In the genomic region with DNA sequence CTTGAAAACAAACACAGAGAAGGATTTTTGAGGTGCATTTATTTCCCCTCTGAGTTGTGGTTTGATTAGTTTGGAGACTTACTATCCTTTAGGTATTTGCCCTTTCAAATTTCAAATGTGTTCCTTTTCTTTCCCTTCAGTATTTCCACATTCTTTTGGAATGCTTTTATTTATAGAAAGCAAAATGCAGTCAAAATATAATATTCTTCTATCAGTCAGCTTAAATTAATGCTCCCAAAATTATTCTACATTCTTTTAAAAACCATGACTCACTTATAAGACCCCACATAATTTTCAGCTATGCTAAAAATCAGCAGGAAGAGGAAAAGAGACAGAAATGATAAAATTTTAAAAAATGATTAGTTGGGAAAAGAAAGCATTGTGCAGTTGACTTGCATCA, we compare ENCODE assay signal across 17 cellular contexts.
A peak's percentile ranks its signal among the peaks of the same experiment; 100 is the strongest.
DNase-seq lines count a peak whose midpoint lies in the region; ATAC-seq and TF ChIP-seq lines count a peak whose summit lies in the region.
"Had no signal": no experiment of that assay in that cellular context is flagged by ENCODE, and none has a peak within 500 bp of the region (broad histone marks: within the 10 kb centered on the region; RNA-seq: fewer than 3 reads in every experiment).

No MANE protein-coding gene starts in this region.

- 0 out of 2 replicates have a peak, but pooled peaks cover 9% of the 10 kb centered on the region for H3K9me3 ChIP-seq in SK-N-SH

- TF ChIP-seq EP300 in SK-N-SH (IDR thresholded peaks at IDR 0.05; ENCODE audit: borderline replicate concordance in 1 of 2, low read depth in 1 of 2, low read length in 1 of 2): peak in 1 of 2 experiments; percentile 38; a peak in 1 of 4 replicates

- H2AFZ ChIP-seq in SK-N-SH (ENCODE audit: low read depth): peak overlapping the region; percentile 44; the same call in 1 of the 2 replicates
- H2AFZ ChIP-seq: GM23338 had no signal

- 0 out of 2 replicates have a peak overlapping the region, but pooled peaks have one; percentile 8 for H3K27ac Mint-ChIP-seq in HFFc6
- H3K27ac Mint-ChIP-seq in chondrocyte (ENCODE audit: unreplicated experiment): peak overlapping the region; percentile 25
- H3K27ac Mint-ChIP-seq in osteocyte (ENCODE audit: unreplicated experiment): peak overlapping the region; percentile 55
- H3K27ac Mint-ChIP-seq: B cell; CD4-positive, alpha-beta T cell; GM23338 had no signal

- H3K9me3 Mint-ChIP-seq in HFFc6 (peaks cover 15% of the 10 kb centered on the region), chondrocyte (ENCODE audit: low read depth) (peaks cover 14% of the 10 kb centered on the region), osteocyte (ENCODE audit: unreplicated experiment) (peaks cover 9% of the 10 kb centered on the region)

- peaks cover 17% of the 10 kb centered on the region for H3F3A ChIP-seq in SK-N-SH (replicated peaks; ENCODE audit: insufficient read depth)

- 0 out of 4 replicates have a peak, but pooled peaks cover 0 to 6% of the 10 kb centered on the region in 2 experiments for H3K4me1 ChIP-seq in SK-N-SH (ENCODE audit: control insufficient read depth in 1 of 2, insufficient read depth in 2 of 2, low read depth in 1 of 2, low read length in 1 of 2)

- CTCF ChIA-PET in SK-N-SH (lab: Yijun Ruan, JAX): no interaction called here

- intact Hi-C loops in dorsolateral prefrontal cortex (cut with DNase I): no loop called here

- no peak overlapping the region for H3K9ac ChIP-seq in SK-N-SH

- POLR2A ChIA-PET in SK-N-SH (lab: Yijun Ruan, JAX): no interaction called here

- peaks cover 28% of the 10 kb centered on the region for H3K4me1 Mint-ChIP-seq in HFFc6 (ENCODE audit: low read depth)
- peaks cover 16% of the 10 kb centered on the region for H3K4me1 Mint-ChIP-seq in chondrocyte (ENCODE audit: low read depth)
- H3K4me1 Mint-ChIP-seq in osteocyte (ENCODE audit: unreplicated experiment): peaks cover 22% of the 10 kb centered on the region
- H3K4me1 Mint-ChIP-seq: B cell, GM23338 had no signal

- H4K20me1 ChIP-seq in SK-N-SH (ENCODE audit: insufficient read depth): no peaks in the 10 kb centered on the region

- peaks cover 1% of the 10 kb centered on the region; the same call in 1 of the 2 replicates for H3K27me3 Mint-ChIP-seq in HFFc6 (ENCODE audit: insufficient read depth)
- no peaks in the 10 kb centered on the region for H3K27me3 Mint-ChIP-seq in chondrocyte (ENCODE audit: low read depth)
- H3K27me3 Mint-ChIP-seq in osteocyte (ENCODE audit: unreplicated experiment): no peaks in the 10 kb centered on the region
- H3K27me3 Mint-ChIP-seq: B cell; CD4-positive, alpha-beta T cell had no signal

- DNase-seq in SK-N-SH (no peak), HFFc6 (no peak), chondrocyte (ENCODE audit: low spot score) (no peak), osteocyte (ENCODE audit: extremely low spot score, unreplicated experiment) (no peak), SKM-1 treated with dmso at 0.1 percent for 144 hours (lab: John Stamatoyannopoulos, UW; ENCODE audit: unreplicated experiment) (no peak), dorsolateral prefrontal cortex (no peak), SHP77 (lab: John Stamatoyannopoulos, UW) (no peak)
- DNase-seq: C1 segment of cervical spinal cord; CD4-positive, alpha-beta T cell; DMS79; EL; H7; IMR-90 had no signal

- no peak for TF ChIP-seq CTCF in SK-N-SH (IDR thresholded peaks at IDR 0.05)
- no peak for TF ChIP-seq CTCF in HFFc6 (IDR thresholded peaks at IDR 0.05)
- no peak for TF ChIP-seq CTCF in chondrocyte (IDR thresholded peaks at IDR 0.05)
- TF ChIP-seq CTCF in osteocyte (IDR thresholded peaks at IDR 0.05): no peak
- no peak for TF ChIP-seq CTCF in dorsolateral prefrontal cortex (IDR thresholded peaks at IDR 0.05 in 54 of 56, conservative IDR thresholded peaks at IDR 0.05 in 2 of 56; ENCODE audit: low read depth in 1 of 56, partially characterized antibody in 56 of 56)

- no peak for ATAC-seq in SK-N-SH treated with all-trans-retinoic acid at 6 μM for 48 hours
- ATAC-seq: GM23338 had no signal

- H3K4me3 Mint-ChIP-seq in HFFc6 (no peak overlapping the region), chondrocyte (ENCODE audit: unreplicated experiment) (no peak overlapping the region), osteocyte (ENCODE audit: unreplicated experiment) (no peak overlapping the region)
- H3K4me3 Mint-ChIP-seq: B cell; CD4-positive, alpha-beta T cell; GM23338 had no signal

- H3K36me3 Mint-ChIP-seq in HFFc6 (ENCODE audit: low read depth): peaks cover 25% of the 10 kb centered on the region
- no peaks in the 10 kb centered on the region for H3K36me3 Mint-ChIP-seq in chondrocyte (ENCODE audit: low read depth)
- peaks cover 3% of the 10 kb centered on the region for H3K36me3 Mint-ChIP-seq in osteocyte (ENCODE audit: unreplicated experiment)

- H3K4me3 ChIP-seq in SK-N-SH (ENCODE audit: low read depth in 2 of 2, low read length in 1 of 2) (no peak overlapping the region), dorsolateral prefrontal cortex (no peak overlapping the region)
- H3K4me3 ChIP-seq: GM23338 had no signal

- no peaks in the 10 kb centered on the region for H3K36me3 ChIP-seq in SK-N-SH (replicated peaks in 1 of 2; ENCODE audit: control insufficient read depth in 1 of 2, insufficient read depth in 2 of 2, low read length in 1 of 2)

- no peaks in the 10 kb centered on the region for H3K79me2 ChIP-seq in SK-N-SH (ENCODE audit: insufficient read depth)

- H3K27ac ChIP-seq in SK-N-SH (ENCODE audit: low read depth in 2 of 2, low read length in 1 of 2): peak overlapping the region in 1 of 2 experiments; percentile 57; a peak in 2 of 4 replicates
- H3K27ac ChIP-seq in dorsolateral prefrontal cortex: no peak overlapping the region
- H3K27ac ChIP-seq: 22Rv1 had no signal

- no peaks in the 10 kb centered on the region for H3K27me3 ChIP-seq in SK-N-SH (ENCODE audit: insufficient read depth)
- H3K27me3 ChIP-seq in dorsolateral prefrontal cortex: peaks cover 0 to 7% (median 0%) of the 10 kb centered on the region in 45 donors

- H3K4me2 ChIP-seq in SK-N-SH: no peak overlapping the region
- H3K4me2 ChIP-seq: GM23338 had no signal

- TF ChIP-seq RAD21 in SK-N-SH (IDR thresholded peaks at IDR 0.05; ENCODE audit: low read length): no peak

- H3K9me2 ChIP-seq in SK-N-SH: no peaks in the 10 kb centered on the region

TF ChIP-seq in SK-N-SH, 30 proteins besides CTCF, POLR2A, EP300 and RAD21 (continues in another document):
- TF ChIP-seq, protein P1, sequence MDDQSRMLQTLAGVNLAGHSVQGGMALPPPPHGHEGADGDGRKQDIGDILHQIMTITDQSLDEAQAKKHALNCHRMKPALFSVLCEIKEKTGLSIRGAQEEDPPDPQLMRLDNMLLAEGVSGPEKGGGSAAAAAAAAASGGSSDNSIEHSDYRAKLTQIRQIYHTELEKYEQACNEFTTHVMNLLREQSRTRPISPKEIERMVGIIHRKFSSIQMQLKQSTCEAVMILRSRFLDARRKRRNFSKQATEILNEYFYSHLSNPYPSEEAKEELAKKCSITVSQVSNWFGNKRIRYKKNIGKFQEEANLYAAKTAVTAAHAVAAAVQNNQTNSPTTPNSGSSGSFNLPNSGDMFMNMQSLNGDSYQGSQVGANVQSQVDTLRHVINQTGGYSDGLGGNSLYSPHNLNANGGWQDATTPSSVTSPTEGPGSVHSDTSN (IDR thresholded peaks at IDR 0.05): peak; percentile 16; the same call in 1 of the 2 replicates
- no peak for TF ChIP-seq YY1 (IDR thresholded peaks at IDR 0.05; ENCODE audit: low read depth)
- TF ChIP-seq SIN3A (IDR thresholded peaks at IDR 0.05; ENCODE audit: borderline replicate concordance, low read depth, low read length): no peak
- TF ChIP-seq GATA2 (CRISPR knock-in tag; IDR thresholded peaks at IDR 0.05): no peak
- TF ChIP-seq FOXM1 (IDR thresholded peaks at IDR 0.05; ENCODE audit: low read depth): peak; percentile 50; the same call in 1 of the 2 replicates
- TF ChIP-seq TCF12 (IDR thresholded peaks at IDR 0.05): peak; percentile 23; the same call in 1 of the 2 replicates
- no peak for TF ChIP-seq RXRA (IDR thresholded peaks at IDR 0.05; ENCODE audit: borderline replicate concordance, low read depth)
- TF ChIP-seq, protein P2, sequence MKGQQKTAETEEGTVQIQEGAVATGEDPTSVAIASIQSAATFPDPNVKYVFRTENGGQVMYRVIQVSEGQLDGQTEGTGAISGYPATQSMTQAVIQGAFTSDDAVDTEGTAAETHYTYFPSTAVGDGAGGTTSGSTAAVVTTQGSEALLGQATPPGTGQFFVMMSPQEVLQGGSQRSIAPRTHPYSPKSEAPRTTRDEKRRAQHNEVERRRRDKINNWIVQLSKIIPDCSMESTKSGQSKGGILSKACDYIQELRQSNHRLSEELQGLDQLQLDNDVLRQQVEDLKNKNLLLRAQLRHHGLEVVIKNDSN (IDR thresholded peaks at IDR 0.05; ENCODE audit: borderline replicate concordance, low read depth): no peak

TF ChIP-seq in SK-N-SH treated with all-trans-retinoic acid at 6 μM for 48 hours, 23 proteins besides CTCF, POLR2A, EP300 and RAD21 (continues in another document):
- TF ChIP-seq ESRRG (CRISPR knock-in tag; IDR thresholded peaks at IDR 0.05) (no peak), PPARA (CRISPR knock-in tag; IDR thresholded peaks at IDR 0.05; ENCODE audit: borderline replicate concordance) (no peak), ZNF565 (CRISPR knock-in tag; conservative IDR thresholded peaks at IDR 0.05; ENCODE audit: low read depth) (no peak), SNAI2 (CRISPR knock-in tag; IDR thresholded peaks at IDR 0.05) (no peak), RARB (CRISPR knock-in tag; IDR thresholded peaks at IDR 0.05) (no peak), TCF4 (CRISPR knock-in tag; IDR thresholded peaks at IDR 0.05; ENCODE audit: borderline replicate concordance) (no peak), ZNF70 (CRISPR knock-in tag; IDR thresholded peaks at IDR 0.05) (no peak), BACH2 (CRISPR knock-in tag; IDR thresholded peaks at IDR 0.05; ENCODE audit: borderline replicate concordance) (no peak), ZNF8 (CRISPR knock-in tag; IDR thresholded peaks at IDR 0.05) (no peak)
- TF ChIP-seq, protein P3, sequence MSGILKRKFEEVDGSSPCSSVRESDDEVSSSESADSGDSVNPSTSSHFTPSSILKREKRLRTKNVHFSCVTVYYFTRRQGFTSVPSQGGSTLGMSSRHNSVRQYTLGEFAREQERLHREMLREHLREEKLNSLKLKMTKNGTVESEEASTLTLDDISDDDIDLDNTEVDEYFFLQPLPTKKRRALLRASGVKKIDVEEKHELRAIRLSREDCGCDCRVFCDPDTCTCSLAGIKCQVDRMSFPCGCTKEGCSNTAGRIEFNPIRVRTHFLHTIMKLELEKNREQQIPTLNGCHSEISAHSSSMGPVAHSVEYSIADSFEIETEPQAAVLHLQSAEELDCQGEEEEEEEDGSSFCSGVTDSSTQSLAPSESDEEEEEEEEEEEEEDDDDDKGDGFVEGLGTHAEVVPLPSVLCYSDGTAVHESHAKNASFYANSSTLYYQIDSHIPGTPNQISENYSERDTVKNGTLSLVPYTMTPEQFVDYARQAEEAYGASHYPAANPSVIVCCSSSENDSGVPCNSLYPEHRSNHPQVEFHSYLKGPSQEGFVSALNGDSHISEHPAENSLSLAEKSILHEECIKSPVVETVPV (CRISPR knock-in tag; IDR thresholded peaks at IDR 0.05): no peak
